ENCODE assay signal across 15 cellular contexts in the genomic region with DNA sequence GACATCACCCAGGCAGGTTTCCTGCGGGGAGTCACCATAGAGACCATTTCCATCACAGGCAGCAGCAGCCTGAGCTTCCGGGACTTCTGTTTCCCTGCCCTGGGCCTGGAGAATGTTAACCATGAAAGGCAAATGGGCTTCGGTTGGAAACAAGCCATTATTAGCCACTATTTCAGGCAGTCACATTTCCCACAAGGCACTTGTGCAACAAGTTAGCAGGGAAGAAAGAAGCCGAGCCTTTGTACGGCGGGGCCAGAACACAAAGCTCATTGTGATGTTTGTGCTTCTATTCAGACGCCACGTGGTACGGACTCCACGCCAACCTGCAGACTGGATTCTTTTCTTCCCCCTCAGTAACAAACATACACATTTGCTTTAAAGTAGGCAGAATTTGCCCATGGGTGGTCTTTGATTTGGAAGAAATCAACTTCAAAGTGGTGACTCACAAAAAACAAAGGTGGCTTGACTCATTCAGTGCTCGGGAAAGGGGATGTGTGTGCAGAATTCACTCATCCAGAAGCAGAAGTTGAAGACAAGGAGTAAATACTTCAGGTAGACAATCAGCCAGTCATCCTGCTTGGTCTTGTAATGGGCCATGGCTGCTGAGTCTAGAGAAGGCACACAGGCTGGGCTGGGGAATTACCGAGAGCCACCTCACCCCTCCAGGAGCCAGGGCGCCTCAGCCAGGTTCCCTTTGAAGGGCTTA.
DNase-seq lines count a peak whose midpoint lies in the region; TF ChIP-seq lines count a peak whose summit lies in the region.
"Had no signal": no experiment of that assay in that cellular context is flagged by ENCODE, and none has a peak within 500 bp of the region (broad histone marks: within the 10 kb centered on the region; RNA-seq: fewer than 3 reads in every experiment).

No MANE protein-coding gene starts in this region.

- H3K9me3 ChIP-seq in mesodermal cell (ENCODE audit: control insufficient read depth, low read length) (no peaks in the 10 kb centered on the region), vagina (no peaks in the 10 kb centered on the region)

- TF ChIP-seq CTCF in endothelial cell (IDR thresholded peaks at IDR 0.05; ENCODE audit: unreplicated experiment), result no peak
- no peak for TF ChIP-seq CTCF in vagina (IDR thresholded peaks at IDR 0.05)
- no peak for TF ChIP-seq CTCF in GM10266 (IDR thresholded peaks at IDR 0.05; ENCODE audit: control insufficient read depth, insufficient read depth, low read depth, missing control alignments)

- H3K4me1 ChIP-seq in mesodermal cell (ENCODE audit: control insufficient read depth, insufficient read depth, low read length, poor library complexity, severe bottlenecking) (peaks cover 8% of the 10 kb centered on the region), vagina (no peaks in the 10 kb centered on the region)

- H3K27me3 Mint-ChIP-seq in endothelial cell (ENCODE audit: unreplicated experiment), result peaks cover 4% of the 10 kb centered on the region
- peaks cover 21% of the 10 kb centered on the region for H3K27me3 Mint-ChIP-seq in activated T-cell treated with anti-CD3 and anti-CD28 coated beads, Interleukin-2, amount 50 U/mL, for 24 hours

- H3K27ac ChIP-seq in mesodermal cell (ENCODE audit: low read depth, low read length, severe bottlenecking), result peak overlapping the region; percentile 80
- H3K27ac ChIP-seq in temporal lobe (ENCODE audit: low read depth, low read length), result peak overlapping the region; percentile 91
- no peak overlapping the region for H3K27ac ChIP-seq in vagina
- H3K27ac ChIP-seq: SK-N-MC had no signal

- intact Hi-C loops in vagina (cut with DNase I), result no loop called here

- peaks cover 8% of the 10 kb centered on the region for H3K4me1 Mint-ChIP-seq in endothelial cell (ENCODE audit: unreplicated experiment)
- no peaks in the 10 kb centered on the region for H3K4me1 Mint-ChIP-seq in activated T-cell treated with anti-CD3 and anti-CD28 coated beads, Interleukin-2, amount 50 U/mL, for 24 hours (ENCODE audit: low read depth)
- H3K4me1 Mint-ChIP-seq: naive thymus-derived CD4-positive, alpha-beta T cell; stimulated activated naive B cell treated with anti-CD40 and anti-IgM and Interleukin-4, amounts not matched to agents 10 μg/mL and 1 μg/mL and 100 μg/mL, for 72 hours had no signal

- peak overlapping the region; percentile 3 for H3K27ac Mint-ChIP-seq in endothelial cell (ENCODE audit: unreplicated experiment)
- H3K27ac Mint-ChIP-seq in activated T-cell treated with anti-CD3 and anti-CD28 coated beads, Interleukin-2, amount 50 U/mL, for 24 hours, result no peak overlapping the region
- H3K27ac Mint-ChIP-seq: naive thymus-derived CD4-positive, alpha-beta T cell; stimulated activated naive B cell treated with anti-CD40 and anti-IgM and Interleukin-4, amounts not matched to agents 10 μg/mL and 1 μg/mL and 100 μg/mL, for 72 hours had no signal

- no peak overlapping the region for H3K4me3 Mint-ChIP-seq in endothelial cell (ENCODE audit: unreplicated experiment)
- H3K4me3 Mint-ChIP-seq in activated T-cell treated with anti-CD3 and anti-CD28 coated beads, Interleukin-2, amount 50 U/mL, for 24 hours, result no peak overlapping the region
- H3K4me3 Mint-ChIP-seq: naive thymus-derived CD4-positive, alpha-beta T cell; stimulated activated naive B cell treated with anti-CD40 and anti-IgM and Interleukin-4, amounts not matched to agents 10 μg/mL and 1 μg/mL and 100 μg/mL, for 72 hours had no signal

- H3K36me3 ChIP-seq in mesodermal cell (ENCODE audit: control insufficient read depth, insufficient read depth, low read length), result no peaks in the 10 kb centered on the region
- H3K36me3 ChIP-seq in vagina, result no peaks in the 10 kb centered on the region

- H3K4me3 ChIP-seq in mesodermal cell (ENCODE audit: extremely low read depth, insufficient read depth, low read length, poor library complexity, severe bottlenecking) (no peak overlapping the region), vagina (no peak overlapping the region)
- H3K4me3 ChIP-seq: SK-N-MC had no signal

- H3K9me3 Mint-ChIP-seq in endothelial cell (ENCODE audit: unreplicated experiment), result no peaks in the 10 kb centered on the region
- no peaks in the 10 kb centered on the region for H3K9me3 Mint-ChIP-seq in activated T-cell treated with anti-CD3 and anti-CD28 coated beads, Interleukin-2, amount 50 U/mL, for 24 hours
- H3K9me3 Mint-ChIP-seq: stimulated activated naive B cell treated with anti-CD40 and anti-IgM and Interleukin-4, amounts not matched to agents 10 μg/mL and 1 μg/mL and 100 μg/mL, for 72 hours had no signal

- H3K36me3 Mint-ChIP-seq in endothelial cell (ENCODE audit: low read depth, unreplicated experiment), result no peaks in the 10 kb centered on the region
- no peaks in the 10 kb centered on the region for H3K36me3 Mint-ChIP-seq in activated T-cell treated with anti-CD3 and anti-CD28 coated beads, Interleukin-2, amount 50 U/mL, for 24 hours (ENCODE audit: low read depth)
- H3K36me3 Mint-ChIP-seq: naive thymus-derived CD4-positive, alpha-beta T cell; stimulated activated naive B cell treated with anti-CD40 and anti-IgM and Interleukin-4, amounts not matched to agents 10 μg/mL and 1 μg/mL and 100 μg/mL, for 72 hours had no signal

- peak in 2 of 3 experiments; percentile 16 to 42 for DNase-seq in NCI-H1417 (lab: John Stamatoyannopoulos, UW)
- no peak for DNase-seq in NCI-H1417 treated with DMSO at 0.1 percent for 48 hours (lab: John Stamatoyannopoulos, UW)
- DNase-seq in endothelial cell (ENCODE audit: low spot score), result no peak
- no peak for DNase-seq in activated T-cell treated with anti-CD3 and anti-CD28 coated beads, Interleukin-2, amount 50 U/mL, for 24 hours
- no peak for DNase-seq in vagina (ENCODE audit: extremely low spot score in 2 of 2)
- DNase-seq in GM10266 (ENCODE audit: extremely low spot score), result no peak
- DNase-seq: activated CD4-positive, alpha-beta T cell treated with anti-CD3 and anti-CD28 coated beads, Interleukin-2, amount 50 U/mL, for 1 hour; activated naive CD4-positive, alpha-beta T cell treated with Interleukin-2 at 50 U/mL for 16 hours; MV-4-11; naive thymus-derived CD4-positive, alpha-beta T cell; NCI-H526 treated with DMSO at 0.1 percent for 48 hours; stimulated activated naive B cell treated with anti-CD40 and anti-IgM and Interleukin-4, amounts not matched to agents 10 μg/mL and 1 μg/mL and 100 μg/mL, for 72 hours had no signal

- TF ChIP-seq POLR2A in vagina (IDR thresholded peaks at IDR 0.05), result no peak

- WGBS in mesodermal cell (ENCODE audit: insufficient coverage in 2 of 2), 2 experiments, result 50 to 63% methylated on average over 5 to 12 of the region's 13 CpGs

- no peaks in the 10 kb centered on the region for H3K27me3 ChIP-seq in vagina

Comparison
In these comparisons a context has a peak if more than half of its experiments do, and no peak if none do; other contexts are left out.
1. DNase-seq: peak in NCI-H1417 (2 of 3); none in NCI-H1417 treated with DMSO at 0.1 percent for 48 hours (single experiment), endothelial cell (single experiment), activated T-cell treated with anti-CD3 and anti-CD28 coated beads, Interleukin-2, amount 50 U/mL, for 24 hours (single experiment), vagina (0 of 2) and GM10266 (single experiment).